Comparison of ENCODE assay signal across 1 cellular context in the genomic region with DNA sequence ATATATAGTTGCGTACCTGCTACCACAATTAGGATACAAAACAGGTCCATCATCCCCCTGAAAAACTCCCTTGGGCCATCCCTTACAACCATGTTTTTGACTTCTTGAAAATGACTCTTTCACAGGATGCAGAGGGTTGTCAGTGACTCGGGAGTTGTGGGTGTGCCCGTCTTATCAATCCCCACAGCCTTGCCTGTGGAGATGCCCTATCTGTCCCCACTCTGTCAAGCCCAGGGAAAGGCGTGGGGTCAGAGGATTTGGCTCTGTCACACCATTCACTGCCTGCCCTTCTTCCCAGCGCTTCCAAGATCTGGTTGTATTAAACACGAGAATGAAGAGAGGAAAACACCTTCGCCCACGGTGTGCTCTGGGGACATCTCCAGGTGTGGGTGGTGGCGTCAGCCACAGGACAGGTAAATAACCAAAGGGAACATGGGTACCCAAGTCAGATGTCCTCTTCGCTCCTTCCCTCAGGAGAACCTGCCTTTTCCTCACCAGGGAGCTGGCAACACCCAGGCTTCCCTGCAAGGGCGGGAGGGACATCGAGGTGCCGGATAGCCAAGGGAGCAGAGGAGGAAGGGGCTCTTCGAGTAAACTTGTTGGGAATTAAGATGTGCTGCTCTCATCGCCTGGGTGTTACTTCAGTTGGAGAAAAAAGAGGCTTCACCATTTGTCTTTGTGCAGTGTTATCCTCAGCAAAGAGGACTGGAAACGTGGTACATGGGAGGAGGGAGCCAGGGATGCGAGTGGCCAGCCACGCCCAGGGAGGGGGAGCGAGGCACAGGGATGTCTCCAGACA.
A peak's percentile ranks its signal among the peaks of the same experiment; 100 is the strongest.
TF ChIP-seq lines count a peak whose summit lies in the region.

No MANE protein-coding gene starts in this region.

TF ChIP-seq in K562, 482 proteins besides CTCF, POLR2A, EP300 and RAD21 (continued from another document and continues in another):
- no peak for TF ChIP-seq E4F1 (CRISPR knock-in tag; IDR thresholded peaks at IDR 0.05; ENCODE audit: borderline replicate concordance)
- TF ChIP-seq ZSCAN32 (CRISPR knock-in tag; IDR thresholded peaks at IDR 0.05): peak; percentile 7; the same call in 1 of the 2 replicates
- no peak for TF ChIP-seq CHCHD3 (CRISPR knock-in tag; IDR thresholded peaks at IDR 0.05)
- no peak for TF ChIP-seq ZNF232 (CRISPR knock-in tag; IDR thresholded peaks at IDR 0.05)
- TF ChIP-seq RBFOX2 (IDR thresholded peaks at IDR 0.05; ENCODE audit: low read depth, low read length): peak; percentile 69
- TF ChIP-seq ZNF583 (CRISPR knock-in tag; IDR thresholded peaks at IDR 0.05): 0 out of 2 replicates have a peak, but pooled peaks have one; percentile 71
- no peak for TF ChIP-seq MCM5 (IDR thresholded peaks at IDR 0.05; ENCODE audit: low read depth)
- no peak for TF ChIP-seq FOXA1 (IDR thresholded peaks at IDR 0.05; ENCODE audit: borderline replicate concordance)
- peak; percentile 73; the same call in 1 of the 2 replicates for TF ChIP-seq ZNF589 (CRISPR knock-in tag; IDR thresholded peaks at IDR 0.05; ENCODE audit: low read depth)
- TF ChIP-seq ZNF24 (IDR thresholded peaks at IDR 0.05): no peak
- TF ChIP-seq ZNF239 (CRISPR knock-in tag; IDR thresholded peaks at IDR 0.05): no peak
- 0 out of 2 replicates have a peak, but pooled peaks have one; percentile 15 for TF ChIP-seq ZNF384 (IDR thresholded peaks at IDR 0.05; ENCODE audit: low read depth, low read length)
- TF ChIP-seq SIN3B (IDR thresholded peaks at IDR 0.05; ENCODE audit: low read depth): no peak
- no peak for TF ChIP-seq MGA (IDR thresholded peaks at IDR 0.05)
- peak; percentile 42; the same call in 1 of the 2 replicates for TF ChIP-seq ETV5 (CRISPR knock-in tag; IDR thresholded peaks at IDR 0.05; ENCODE audit: low read depth)
- no peak for TF ChIP-seq PHB (CRISPR knock-in tag; IDR thresholded peaks at IDR 0.05)
- TF ChIP-seq ZNF165 (CRISPR knock-in tag; IDR thresholded peaks at IDR 0.05; ENCODE audit: borderline replicate concordance): no peak
- no peak for TF ChIP-seq MAFF (IDR thresholded peaks at IDR 0.05; ENCODE audit: low read length)
- no peak for TF ChIP-seq ZBTB17 (CRISPR knock-in tag; IDR thresholded peaks at IDR 0.05)
- TF ChIP-seq RB1 (IDR thresholded peaks at IDR 0.05; ENCODE audit: low read depth): 0 out of 2 replicates have a peak, but pooled peaks have one; percentile 23
- TF ChIP-seq, protein P1, sequence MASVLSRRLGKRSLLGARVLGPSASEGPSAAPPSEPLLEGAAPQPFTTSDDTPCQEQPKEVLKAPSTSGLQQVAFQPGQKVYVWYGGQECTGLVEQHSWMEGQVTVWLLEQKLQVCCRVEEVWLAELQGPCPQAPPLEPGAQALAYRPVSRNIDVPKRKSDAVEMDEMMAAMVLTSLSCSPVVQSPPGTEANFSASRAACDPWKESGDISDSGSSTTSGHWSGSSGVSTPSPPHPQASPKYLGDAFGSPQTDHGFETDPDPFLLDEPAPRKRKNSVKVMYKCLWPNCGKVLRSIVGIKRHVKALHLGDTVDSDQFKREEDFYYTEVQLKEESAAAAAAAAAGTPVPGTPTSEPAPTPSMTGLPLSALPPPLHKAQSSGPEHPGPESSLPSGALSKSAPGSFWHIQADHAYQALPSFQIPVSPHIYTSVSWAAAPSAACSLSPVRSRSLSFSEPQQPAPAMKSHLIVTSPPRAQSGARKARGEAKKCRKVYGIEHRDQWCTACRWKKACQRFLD (CRISPR knock-in tag; IDR thresholded peaks at IDR 0.05): no peak
- no peak for TF ChIP-seq JUNB (CRISPR knock-in tag; conservative IDR thresholded peaks at IDR 0.05)
- peak; percentile 36 for TF ChIP-seq TAF1 (IDR thresholded peaks at IDR 0.05; ENCODE audit: control insufficient read depth, extremely low read depth, insufficient read depth, low read length, severe bottlenecking)
- TF ChIP-seq ZNF584 (CRISPR knock-in tag; IDR thresholded peaks at IDR 0.05; ENCODE audit: low read depth): 0 out of 2 replicates have a peak, but pooled peaks have one; percentile 57
- TF ChIP-seq CHAMP1 (IDR thresholded peaks at IDR 0.05): peak; percentile 70; the same call in 1 of the 2 replicates
- TF ChIP-seq CXXC5 (CRISPR knock-in tag; IDR thresholded peaks at IDR 0.05): peak; percentile 61
- no peak for TF ChIP-seq ZNF398 (CRISPR knock-in tag; IDR thresholded peaks at IDR 0.05)
- peak; percentile 55; the same call in 1 of the 2 replicates for TF ChIP-seq MEF2D (tag; conservative IDR thresholded peaks at IDR 0.05; ENCODE audit: low read depth)
- TF ChIP-seq, protein P2, sequence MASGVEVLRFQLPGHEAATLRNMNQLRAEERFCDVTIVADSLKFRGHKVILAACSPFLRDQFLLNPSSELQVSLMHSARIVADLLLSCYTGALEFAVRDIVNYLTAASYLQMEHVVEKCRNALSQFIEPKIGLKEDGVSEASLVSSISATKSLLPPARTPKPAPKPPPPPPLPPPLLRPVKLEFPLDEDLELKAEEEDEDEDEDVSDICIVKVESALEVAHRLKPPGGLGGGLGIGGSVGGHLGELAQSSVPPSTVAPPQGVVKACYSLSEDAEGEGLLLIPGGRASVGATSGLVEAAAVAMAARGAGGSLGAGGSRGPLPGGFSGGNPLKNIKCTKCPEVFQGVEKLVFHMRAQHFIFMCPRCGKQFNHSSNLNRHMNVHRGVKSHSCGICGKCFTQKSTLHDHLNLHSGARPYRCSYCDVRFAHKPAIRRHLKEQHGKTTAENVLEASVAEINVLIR (CRISPR knock-in tag; IDR thresholded peaks at IDR 0.05): no peak
- no peak for TF ChIP-seq NR1H2 (CRISPR knock-in tag; IDR thresholded peaks at IDR 0.05)
- no peak for TF ChIP-seq ZFP30 (CRISPR knock-in tag; IDR thresholded peaks at IDR 0.05; ENCODE audit: borderline replicate concordance)
